ENCODE assay signal across 9 cellular contexts in genomic region chr22:17370766-17371181, GRCh38. TPM values are rescaled to one million over a fixed set of nuclear protein-coding genes. Genes with fewer than 3 reads are reported as not detected.
A peak's percentile ranks its signal among the peaks of the same experiment; 100 is the strongest.
DNase-seq lines count a peak whose midpoint lies in the region; ATAC-seq and TF ChIP-seq lines count a peak whose summit lies in the region.
"Had no signal": no experiment of that assay in that cellular context is flagged by ENCODE, and none has a peak within 500 bp of the region (broad histone marks: within the 10 kb centered on the region; RNA-seq: fewer than 3 reads in every experiment).

No MANE protein-coding gene starts in this region.

- H3K4me1 ChIP-seq in breast epithelium (peaks cover 0 to 4% of the 10 kb centered on the region in 2 donors), muscle layer of colon (ENCODE audit: insufficient read depth, low read length) (peaks cover 19% of the 10 kb centered on the region), transverse colon (peaks cover 4 to 25% (median 19%) of the 10 kb centered on the region in 4 donors)

- no TSS peak for BruUV-seq in MCF 10A (replicated peaks; lab: Mats Ljungman, UMichigan)

- no peak for ATAC-seq in HG02981 (IDR thresholded peaks at IDR 0.05; ENCODE audit: unreplicated experiment)

- H3K27ac ChIP-seq in breast epithelium: no peak overlapping the region
- no peak overlapping the region for H3K27ac ChIP-seq in muscle layer of colon (ENCODE audit: low read depth, low read length)
- no peak overlapping the region for H3K27ac ChIP-seq in transverse colon

- no peak for TF ChIP-seq EP300 in transverse colon (IDR thresholded peaks at IDR 0.05; ENCODE audit: low read depth)

- peaks cover 5% of the 10 kb centered on the region for H3K4me1 Mint-ChIP-seq in MCF 10A (ENCODE audit: insufficient read depth, unreplicated experiment)

- H3K27me3 Mint-ChIP-seq in MCF 10A (ENCODE audit: insufficient read depth, unreplicated experiment): peaks cover 47% of the 10 kb centered on the region

- no peaks in the 10 kb centered on the region for H3K36me3 ChIP-seq in breast epithelium
- H3K36me3 ChIP-seq in muscle layer of colon (ENCODE audit: insufficient read depth, low read length): no peaks in the 10 kb centered on the region
- no peaks in the 10 kb centered on the region for H3K36me3 ChIP-seq in transverse colon

- H3K36me3 Mint-ChIP-seq in MCF 10A (ENCODE audit: insufficient read depth, unreplicated experiment): no peaks in the 10 kb centered on the region

- CTCF ChIA-PET in MCF 10A (lab: Yijun Ruan, JAX): interaction anchor here (1.5 kb wide), 1 partner anchor 9 kb away, joined by 4 read pairs; no protein-coding TSS in a partner anchor

- TF ChIP-seq CTCF in breast epithelium (IDR thresholded peaks at IDR 0.05): no peak
- no peak for TF ChIP-seq CTCF in MCF 10A (IDR thresholded peaks at IDR 0.05; ENCODE audit: unreplicated experiment)
- TF ChIP-seq CTCF in choroid plexus epithelial cell (conservative IDR thresholded peaks at IDR 0.05; ENCODE audit: low read depth, low read length): no peak
- TF ChIP-seq CTCF in transverse colon (IDR thresholded peaks at IDR 0.05): no peak

- H3K4me3 Mint-ChIP-seq in MCF 10A (ENCODE audit: unreplicated experiment): no peak overlapping the region

- WGBS in transverse colon (ENCODE audit: low coverage in 1 of 2), 2 donors: 8 to 15% methylated on average over 7 to 15 of the region's 15 CpGs

- peaks cover 7 to 67% of the 10 kb centered on the region in 2 donors for H3K27me3 ChIP-seq in breast epithelium
- H3K27me3 ChIP-seq in muscle layer of colon (ENCODE audit: control insufficient read depth in 1 of 2, insufficient read depth in 2 of 2, low read length in 2 of 2): peaks cover 24 to 49% of the 10 kb centered on the region in 2 donors
- peaks cover 87% of the 10 kb centered on the region for H3K27me3 ChIP-seq in transverse colon

- H3K27ac Mint-ChIP-seq in MCF 10A (ENCODE audit: low read depth, unreplicated experiment): no peak overlapping the region

- no peaks in the 10 kb centered on the region for H3K9me3 Mint-ChIP-seq in MCF 10A (ENCODE audit: unreplicated experiment)

- H3K4me3 ChIP-seq in breast epithelium: peak overlapping the region; percentile 35 to 69 (median 54)
- H3K4me3 ChIP-seq in choroid plexus epithelial cell (ENCODE audit: low read depth, low read length): peak overlapping the region; percentile 55
- H3K4me3 ChIP-seq in muscle layer of colon (ENCODE audit: low read depth in 1 of 2, low read length in 2 of 2): peak overlapping the region; percentile 3 to 41
- H3K4me3 ChIP-seq in transverse colon: peak overlapping the region; percentile 13 to 47 (median 36)

- POLR2A ChIA-PET in MCF 10A (lab: Yijun Ruan, JAX): no interaction called here

- DNase-seq in breast epithelium (ENCODE audit: low spot score in 2 of 2) (no peak), MCF 10A (ENCODE audit: unreplicated experiment) (no peak), choroid plexus epithelial cell (ENCODE audit: low read depth) (no peak), transverse colon (no peak), hippocampal formation (lab: John Stamatoyannopoulos, UW) (no peak), erythroblast (lab: John Stamatoyannopoulos, UW) (no peak)
- DNase-seq: DND-41 had no signal

- intact Hi-C loops in breast epithelium (cut with DNase I; ENCODE audit: low total_unique reads) (no loop called here), MCF 10A (cut with micrococcal nuclease) (no loop called here), transverse colon (cut with DNase I; ENCODE audit: low total_unique reads) (no loop called here)

- TF ChIP-seq POLR2A in breast epithelium (IDR thresholded peaks at IDR 0.05): no peak
- no peak for TF ChIP-seq POLR2A in transverse colon (IDR thresholded peaks at IDR 0.05)
- TF ChIP-seq POLR2A in erythroblast (IDR thresholded peaks at IDR 0.05; ENCODE audit: low read length): no peak

- in situ Hi-C loops in transverse colon (cut with MboI; ENCODE audit: low pct_ligation_motif_present in 1 of 4, low pct_unique_long_range_greater_than_20kb in 1 of 4, low sequenced_read_pairs in 3 of 4): loop anchor here in 1 of 4 donors (25.0 kb wide), 1 partner anchor 308 kb away; no protein-coding TSS in a partner anchor

- H3K9ac ChIP-seq in muscle layer of colon (ENCODE audit: low read length): no peak overlapping the region

- no peaks in the 10 kb centered on the region for H3K9me3 ChIP-seq in breast epithelium
- no peaks in the 10 kb centered on the region for H3K9me3 ChIP-seq in muscle layer of colon (ENCODE audit: low read length)
- H3K9me3 ChIP-seq in transverse colon: no peaks in the 10 kb centered on the region

RNA-seq across cellular contexts. Expression of gene CECR2, which starts 1.5 kb away (rescaled TPM):
- total RNA-seq in breast epithelium: under 1 TPM; 0.32 to 0.66 (median 0.44) TPM
- total RNA-seq in MCF 10A (2022): not detected in 2 replicates
- total RNA-seq in transverse colon: under 1 TPM in 3 of 4 donors, not detected in 1; 0.14 to 0.64 (median 0.60) TPM
